ENCODE assay signal across 9 cellular contexts in genomic region chr5:157485811-157486739, GRCh38. TPM values are rescaled to one million over a fixed set of nuclear protein-coding genes. Genes with fewer than 3 reads are reported as not detected.
DNase-seq lines count a peak whose midpoint lies in the region; ATAC-seq lines count a peak whose summit lies in the region.
"Had no signal": no experiment of that assay in that cellular context is flagged by ENCODE, and none has a peak within 500 bp of the region (broad histone marks: within the 10 kb centered on the region; RNA-seq: fewer than 3 reads in every experiment).

No MANE protein-coding gene starts in this region.

- peak; percentile 51 for ATAC-seq in GM21423 (IDR thresholded peaks at IDR 0.05; ENCODE audit: unreplicated experiment)
- ATAC-seq in HG03439 (IDR thresholded peaks at IDR 0.05; ENCODE audit: unreplicated experiment) = peak; percentile 54
- peak; percentile 28 to 32 for ATAC-seq in natural killer cell treated with Interleukin-12 subunit alpha and Interleukin-12 subunit beta and Interleukin-15 and Interleukin-18, amount 100 ng/mL, for 72 hours
- ATAC-seq in HG02571 (IDR thresholded peaks at IDR 0.05; ENCODE audit: unreplicated experiment) = no peak

- H3K27me3 Mint-ChIP-seq in T-helper 1 cell treated with Interleukin-12 subunit alpha and Interleukin-12 subunit beta and Interleukin-4 antibody, amounts not matched to agents 30 μg/mL and 1 μg/mL, for 36 hours (ENCODE audit: low read depth) = no peaks in the 10 kb centered on the region
- no peaks in the 10 kb centered on the region for H3K27me3 Mint-ChIP-seq in natural killer cell treated with Interleukin-12 subunit alpha and Interleukin-12 subunit beta and Interleukin-15 and Interleukin-18, amount 100 ng/mL, for 72 hours

- peaks cover 53% of the 10 kb centered on the region for H3K4me1 Mint-ChIP-seq in T-helper 1 cell treated with Interleukin-12 subunit alpha and Interleukin-12 subunit beta and Interleukin-4 antibody, amounts not matched to agents 30 μg/mL and 1 μg/mL, for 36 hours (ENCODE audit: low read depth)
- H3K4me1 Mint-ChIP-seq in natural killer cell treated with Interleukin-12 subunit alpha and Interleukin-12 subunit beta and Interleukin-15 and Interleukin-18, amount 100 ng/mL, for 72 hours (ENCODE audit: low read depth in 2 of 2) = peaks cover 13 to 22% of the 10 kb centered on the region in 2 donors

- no peak for DNase-seq in T-helper 1 cell
- no peak for DNase-seq in natural killer cell treated with Interleukin-12 subunit alpha and Interleukin-12 subunit beta and Interleukin-15 and Interleukin-18, amount 100 ng/mL, for 72 hours (ENCODE audit: low spot score)
- no peak for DNase-seq in LoVo (ENCODE audit: low spot score)
- DNase-seq in HCEC 1CT = no peak

- peaks cover 76% of the 10 kb centered on the region for H3K36me3 Mint-ChIP-seq in T-helper 1 cell treated with Interleukin-12 subunit alpha and Interleukin-12 subunit beta and Interleukin-4 antibody, amounts not matched to agents 30 μg/mL and 1 μg/mL, for 36 hours (ENCODE audit: low read depth)
- H3K36me3 Mint-ChIP-seq in natural killer cell treated with Interleukin-12 subunit alpha and Interleukin-12 subunit beta and Interleukin-15 and Interleukin-18, amount 100 ng/mL, for 72 hours = peaks cover 41% of the 10 kb centered on the region

- H3K27ac Mint-ChIP-seq in T-helper 1 cell treated with Interleukin-12 subunit alpha and Interleukin-12 subunit beta and Interleukin-4 antibody, amounts not matched to agents 30 μg/mL and 1 μg/mL, for 36 hours = peak overlapping the region; percentile 90
- peak overlapping the region; percentile 53 to 76 for H3K27ac Mint-ChIP-seq in natural killer cell treated with Interleukin-12 subunit alpha and Interleukin-12 subunit beta and Interleukin-15 and Interleukin-18, amount 100 ng/mL, for 72 hours

- H3K9me3 Mint-ChIP-seq in T-helper 1 cell treated with Interleukin-12 subunit alpha and Interleukin-12 subunit beta and Interleukin-4 antibody, amounts not matched to agents 30 μg/mL and 1 μg/mL, for 36 hours = no peaks in the 10 kb centered on the region
- no peaks in the 10 kb centered on the region for H3K9me3 Mint-ChIP-seq in natural killer cell treated with Interleukin-12 subunit alpha and Interleukin-12 subunit beta and Interleukin-15 and Interleukin-18, amount 100 ng/mL, for 72 hours

- peak overlapping the region; percentile 23 for H3K4me3 Mint-ChIP-seq in T-helper 1 cell treated with Interleukin-12 subunit alpha and Interleukin-12 subunit beta and Interleukin-4 antibody, amounts not matched to agents 30 μg/mL and 1 μg/mL, for 36 hours
- no peak overlapping the region for H3K4me3 Mint-ChIP-seq in natural killer cell treated with Interleukin-12 subunit alpha and Interleukin-12 subunit beta and Interleukin-15 and Interleukin-18, amount 100 ng/mL, for 72 hours

RNA-seq across cellular contexts. Expression of gene NIPAL4, which starts 26.1 kb away (rescaled TPM):
- 1 to 10 TPM in 1 of 2 donors, under 1 TPM in 1; 0.43 to 1.2 TPM for total RNA-seq in natural killer cell treated with Interleukin-12 subunit alpha and Interleukin-12 subunit beta and Interleukin-15 and Interleukin-18, amount 100 ng/mL, for 72 hours
- total RNA-seq: dermis microvascular lymphatic vessel endothelial cell had no signal
